9 cellular contexts compared by ENCODE assay signal in the genomic region with DNA sequence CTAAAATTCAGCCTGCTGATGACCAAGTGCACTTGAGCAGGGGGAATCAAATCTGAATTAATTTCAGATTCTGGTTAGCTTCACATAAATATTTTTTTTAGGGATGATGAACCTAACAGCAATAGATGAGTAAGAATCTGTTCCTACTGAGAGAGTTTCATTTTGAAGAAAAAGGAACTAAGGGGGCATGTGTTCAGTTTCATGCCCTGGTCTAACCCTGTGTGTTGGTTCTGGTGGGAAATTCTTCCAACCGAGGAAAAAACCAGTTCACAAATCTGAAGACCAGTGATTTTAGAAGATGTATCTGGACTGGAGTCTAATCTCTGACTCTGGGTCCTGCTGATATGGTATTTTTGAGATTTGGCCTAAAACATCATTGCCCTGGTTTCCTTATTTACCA. TPM values are rescaled to one million over a fixed set of nuclear protein-coding genes. Genes with fewer than 3 reads are reported as not detected.
DNase-seq lines count a peak whose midpoint lies in the region; ATAC-seq lines count a peak whose summit lies in the region.
"Had no signal": no experiment of that assay in that cellular context is flagged by ENCODE, and none has a peak within 500 bp of the region (broad histone marks: within the 10 kb centered on the region; RNA-seq: fewer than 3 reads in every experiment).

No MANE protein-coding gene starts in this region.

- intact Hi-C loops in naive thymus-derived CD4-positive, alpha-beta T cell (cut with micrococcal nuclease), result loop anchor here (5.0 to 10.0 kb wide), 6 partner anchors 95 to 1790 kb away; partner anchors contain the start of genes ATP1B1 (in 1 of the 2), KIFAP3 (in 1 of the 2), METTL18 (in 1 of the 2) and PRRC2C (in 1 of the 2)

- DNase-seq in NAMALWA (ENCODE audit: low spot score), result peak; percentile 24
- DNase-seq in naive thymus-derived CD4-positive, alpha-beta T cell, result no peak
- no peak for DNase-seq in stimulated activated naive CD4-positive, alpha-beta T cell treated with Interleukin-2 at 50 U/mL for 16 hours (lab: John Stamatoyannopoulos, UW)
- DNase-seq in DMS114 treated with DMSO at 0.1 percent for 48 hours (lab: John Stamatoyannopoulos, UW; ENCODE audit: unreplicated experiment), result no peak
- DNase-seq: hippocampal formation, NCI-H2227 treated with DMSO at 0.1 percent for 48 hours had no signal

- CTCF ChIA-PET in naive thymus-derived CD4-positive, alpha-beta T cell (lab: Charles Lee), result interaction anchor here (1.1 to 9.9 kb wide), 6 partner anchors 8 to 147 kb away, joined by 3 to 229 read pairs (median 7); no protein-coding TSS in a partner anchor

- peak overlapping the region; percentile 70 for H3K27ac ChIP-seq in naive thymus-derived CD4-positive, alpha-beta T cell (ENCODE audit: low read depth, low read length)

- H3K36me3 ChIP-seq in naive thymus-derived CD4-positive, alpha-beta T cell (ENCODE audit: control insufficient read depth in 2 of 3, insufficient read depth in 3 of 3, low read length in 3 of 3), result peaks cover 5 to 32% (median 26%) of the 10 kb centered on the region in 3 experiments

- POLR2A ChIA-PET in naive thymus-derived CD4-positive, alpha-beta T cell (lab: Charles Lee), result interaction anchor here (1.1 to 13.0 kb wide), 5 partner anchors 10 to 132 kb away, joined by 3 to 216 read pairs (median 5); no protein-coding TSS in a partner anchor

- peak overlapping the region in 7 of 10 donors; percentile 46 to 68 (median 63) for H3K4me3 Mint-ChIP-seq in naive thymus-derived CD4-positive, alpha-beta T cell

- peaks cover 45 to 75% (median 66%) of the 10 kb centered on the region in 5 donors for H3K36me3 Mint-ChIP-seq in naive thymus-derived CD4-positive, alpha-beta T cell

- H3K4me3 ChIP-seq in naive thymus-derived CD4-positive, alpha-beta T cell (ENCODE audit: low read length), result no peak overlapping the region

- no peaks in the 10 kb centered on the region for H3K27me3 ChIP-seq in naive thymus-derived CD4-positive, alpha-beta T cell (ENCODE audit: control insufficient read depth in 2 of 2, insufficient read depth in 2 of 2, low read length in 2 of 2)

- ATAC-seq in GM18511 (IDR thresholded peaks at IDR 0.05; ENCODE audit: unreplicated experiment) (peak; percentile 52), GM21717 (IDR thresholded peaks at IDR 0.05; ENCODE audit: unreplicated experiment) (peak; percentile 32), HG02938 (IDR thresholded peaks at IDR 0.05; ENCODE audit: unreplicated experiment) (no peak)
- no peak for ATAC-seq in naive thymus-derived CD4-positive, alpha-beta T cell

- H3K4me1 ChIP-seq in naive thymus-derived CD4-positive, alpha-beta T cell (ENCODE audit: control insufficient read depth in 2 of 2, insufficient read depth in 2 of 2, low read length in 2 of 2), result peaks cover 93 to 94% of the 10 kb centered on the region in 2 donors

- H3K9me3 Mint-ChIP-seq in naive thymus-derived CD4-positive, alpha-beta T cell, result peaks cover 0 to 4% (median 0%) of the 10 kb centered on the region in 11 donors

- no peaks in the 10 kb centered on the region for H3K27me3 Mint-ChIP-seq in naive thymus-derived CD4-positive, alpha-beta T cell

- H3K4me1 Mint-ChIP-seq in naive thymus-derived CD4-positive, alpha-beta T cell, result peaks cover 26 to 98% (median 90%) of the 10 kb centered on the region in 7 donors

- H3K27ac Mint-ChIP-seq in naive thymus-derived CD4-positive, alpha-beta T cell, result peak overlapping the region in 6 of 9 donors; percentile 52 to 97 (median 88)

- H3K9me3 ChIP-seq in naive thymus-derived CD4-positive, alpha-beta T cell (ENCODE audit: control insufficient read depth in 2 of 3, low read length in 3 of 3), result no peaks in the 10 kb centered on the region

RNA-seq across cellular contexts. Expression of gene SELL, which starts 13.7 kb away (rescaled TPM):
- 100 to 1,000 TPM; 303 to 633 (median 519) TPM for total RNA-seq in naive thymus-derived CD4-positive, alpha-beta T cell
- polyA plus RNA-seq in naive thymus-derived CD4-positive, alpha-beta T cell, result 1,000 to 10,000 TPM; 2,291 to 2,521 TPM

RNA-seq across cellular contexts. Expression of gene SELE, which starts 36.1 kb away (rescaled TPM):
- total RNA-seq in naive thymus-derived CD4-positive, alpha-beta T cell, result not detected
- polyA plus RNA-seq in naive thymus-derived CD4-positive, alpha-beta T cell, result not detected

Comparison
In these comparisons a context has a peak if more than half of its experiments do, and no peak if none do; other contexts are left out.
1. ATAC-seq: peak in GM18511 (single experiment) and GM21717 (single experiment); none in naive thymus-derived CD4-positive, alpha-beta T cell (single experiment) and HG02938 (single experiment).